ENCODE assay signal across 22 cellular contexts in the genomic region with DNA sequence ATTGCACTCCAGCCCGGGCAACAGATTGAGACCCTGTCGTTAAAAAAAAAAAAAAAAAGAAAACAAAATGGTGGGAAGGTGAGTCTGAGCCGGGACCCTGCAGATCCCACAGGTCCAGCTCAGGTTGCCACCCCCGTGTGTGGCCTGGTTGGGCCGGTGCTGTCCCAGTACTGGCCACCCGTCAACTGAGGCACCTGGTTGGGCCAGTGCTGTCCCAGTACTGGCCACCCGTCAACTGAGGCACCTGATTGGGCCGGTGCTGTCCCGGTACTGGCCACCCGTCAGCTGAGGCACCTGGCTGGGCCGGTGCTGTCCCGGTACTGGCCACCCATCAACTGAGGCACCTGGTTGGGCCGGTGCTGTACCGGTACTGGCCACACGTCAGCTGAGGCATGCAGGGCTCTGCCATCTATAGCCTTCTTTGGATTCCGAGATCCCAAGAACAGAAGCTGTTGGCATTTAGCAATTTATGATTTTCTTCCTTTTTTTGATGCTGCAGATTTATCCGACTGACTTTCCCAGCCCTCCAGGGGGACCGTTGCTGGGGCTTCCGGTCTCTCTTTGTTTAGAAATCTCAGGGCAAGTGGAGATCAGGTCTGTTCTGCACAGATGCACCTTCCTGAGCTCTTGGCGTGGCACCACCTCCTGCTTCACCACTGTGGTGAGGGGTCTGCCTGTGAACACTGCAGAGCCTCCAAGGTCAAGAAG.
DNase-seq lines count a peak whose midpoint lies in the region; ATAC-seq and TF ChIP-seq lines count a peak whose summit lies in the region.
"Had no signal": no experiment of that assay in that cellular context is flagged by ENCODE, and none has a peak within 500 bp of the region (broad histone marks: within the 10 kb centered on the region; RNA-seq: fewer than 3 reads in every experiment).

No MANE protein-coding gene starts in this region.

- TF ChIP-seq CTCF in right atrium auricular region (IDR thresholded peaks at IDR 0.05) (no peak), type B pancreatic cell (conservative IDR thresholded peaks at IDR 0.05) (peak; percentile 33)

- no peak overlapping the region for H3K27ac Mint-ChIP-seq in type B pancreatic cell
- H3K27ac Mint-ChIP-seq: activated T-cell treated with anti-CD3 and anti-CD28 coated beads, Interleukin-2, amount 50 U/mL, for 24 hours; natural killer cell; T-helper 2 cell treated with Interferon-gamma antibody and Interleukin-4, amounts not matched to agents 5 μg/mL and 100 μg/mL, for 36 hours had no signal

- H3K27ac ChIP-seq in right atrium auricular region = peak overlapping the region in 1 of 2 donors; percentile 45
- H3K27ac ChIP-seq in caudate nucleus (ENCODE audit: low read depth, low read length) = peak overlapping the region; percentile 86
- H3K27ac ChIP-seq: C4-2B, epithelial cell of prostate, pancreas, SK-N-MC, uterus had no signal

- H3K4me3 Mint-ChIP-seq in type B pancreatic cell = no peak overlapping the region
- H3K4me3 Mint-ChIP-seq: activated T-cell treated with anti-CD3 and anti-CD28 coated beads, Interleukin-2, amount 50 U/mL, for 24 hours; natural killer cell; T-helper 2 cell treated with Interferon-gamma antibody and Interleukin-4, amounts not matched to agents 5 μg/mL and 100 μg/mL, for 36 hours had no signal

- peaks cover 0 to 47% of the 10 kb centered on the region in 2 donors for H3K4me1 ChIP-seq in right atrium auricular region

- DNase-seq in right atrium auricular region (ENCODE audit: low spot score) (peak; percentile 48), left ventricle myocardium superior (no peak), caudate nucleus (lab: John Stamatoyannopoulos, UW) (no peak), left lobe of liver (ENCODE audit: low spot score) (peak; percentile 19), type B pancreatic cell (ENCODE audit: extremely low spot score, unreplicated experiment) (no peak), GDM1 (lab: John Stamatoyannopoulos, UW) (no peak)
- DNase-seq: activated CD4-positive, alpha-beta T cell treated with anti-CD3 and anti-CD28 coated beads, Interleukin-2, amount 50 U/mL, for 4 hours; activated naive CD4-positive, alpha-beta T cell treated with Interleukin-2 at 50 U/mL for 16 hours; activated T-cell treated with anti-CD3 and anti-CD28 coated beads, Interleukin-2, amount 50 U/mL, for 24 hours; foreskin fibroblast; mesenchymal stem cell; MG63; natural killer cell; NCI-H1436 had no signal

- no peaks in the 10 kb centered on the region for H3K36me3 Mint-ChIP-seq in type B pancreatic cell
- H3K36me3 Mint-ChIP-seq: natural killer cell had no signal

- H3K36me3 ChIP-seq in right atrium auricular region = no peaks in the 10 kb centered on the region
- H3K36me3 ChIP-seq: MG63, pancreas, uterus had no signal

- H3K9me3 ChIP-seq in right atrium auricular region = no peaks in the 10 kb centered on the region
- H3K9me3 ChIP-seq: MG63, pancreas, uterus had no signal

- H3K27me3 Mint-ChIP-seq in type B pancreatic cell = peaks cover 16% of the 10 kb centered on the region

- ATAC-seq in left ventricle myocardium superior = no peak
- ATAC-seq in left lobe of liver = no peak
- no peak for ATAC-seq in HG02798 (IDR thresholded peaks at IDR 0.05; ENCODE audit: poor library complexity, unreplicated experiment)
- no peak for ATAC-seq in HG02981 (IDR thresholded peaks at IDR 0.05; ENCODE audit: unreplicated experiment)
- ATAC-seq: natural killer cell had no signal

- H3K27me3 ChIP-seq in right atrium auricular region = no peaks in the 10 kb centered on the region
- H3K27me3 ChIP-seq: MG63, pancreas, uterus had no signal

- H3K4me3 ChIP-seq in right atrium auricular region = no peak overlapping the region
- H3K4me3 ChIP-seq: MG63, pancreas, SK-N-MC, uterus had no signal

- H3K9me3 Mint-ChIP-seq in type B pancreatic cell = no peaks in the 10 kb centered on the region
- H3K9me3 Mint-ChIP-seq: activated T-cell treated with anti-CD3 and anti-CD28 coated beads, Interleukin-2, amount 50 U/mL, for 24 hours; natural killer cell; T-helper 2 cell treated with Interferon-gamma antibody and Interleukin-4, amounts not matched to agents 5 μg/mL and 100 μg/mL, for 36 hours had no signal

- no peaks in the 10 kb centered on the region for H3K4me1 Mint-ChIP-seq in type B pancreatic cell (ENCODE audit: unreplicated experiment)
- H3K4me1 Mint-ChIP-seq: natural killer cell had no signal

- intact Hi-C loops in left ventricle myocardium superior (cut with micrococcal nuclease) = no loop called here

Comparison
In these comparisons a context has a peak if more than half of its experiments do, and no peak if none do; other contexts are left out.
1. DNase-seq: peak in right atrium auricular region (single experiment) and left lobe of liver (single experiment); none in left ventricle myocardium superior (single experiment), caudate nucleus (0 of 61), type B pancreatic cell (single experiment) and GDM1 (single experiment).